In genomic region chrX:39174761-39175417, GRCh38 we compare ENCODE assay signal across 10 cellular contexts.
DNase-seq lines count a peak whose midpoint lies in the region; ATAC-seq and TF ChIP-seq lines count a peak whose summit lies in the region.
"Had no signal": no experiment of that assay in that cellular context is flagged by ENCODE, and none has a peak within 500 bp of the region (broad histone marks: within the 10 kb centered on the region; RNA-seq: fewer than 3 reads in every experiment).

No MANE protein-coding gene starts in this region.

- H3K27me3 ChIP-seq in CD8-positive, alpha-beta memory T cell (ENCODE audit: insufficient read depth, low read length, poor library complexity, severe bottlenecking), result no peaks in the 10 kb centered on the region
- H3K27me3 ChIP-seq in naive thymus-derived CD4-positive, alpha-beta T cell (ENCODE audit: control insufficient read depth in 2 of 2, insufficient read depth in 2 of 2, low read length in 2 of 2), result no peaks in the 10 kb centered on the region

- H3K4me1 ChIP-seq in CD8-positive, alpha-beta memory T cell (ENCODE audit: insufficient read depth, low read length), result peaks cover 18% of the 10 kb centered on the region
- peaks cover 0 to 16% of the 10 kb centered on the region in 2 donors for H3K4me1 ChIP-seq in naive thymus-derived CD4-positive, alpha-beta T cell (ENCODE audit: control insufficient read depth in 2 of 2, insufficient read depth in 2 of 2, low read length in 2 of 2)

- peak overlapping the region; percentile 44 to 92 (median 82) for H3K27ac Mint-ChIP-seq in CD8-positive, alpha-beta memory T cell
- peak overlapping the region; percentile 90 for H3K27ac Mint-ChIP-seq in activated T-helper 2 cell treated with anti-CD3 and anti-CD28 coated beads, Interferon-gamma antibody, Interleukin-2, Interleukin-4, amounts not matched to agents 10 μg/mL and 5 μg/mL and 100 μg/mL, durations not matched to agents 14 hours and 24 hours and 36 hours
- peak overlapping the region; percentile 82 to 94 (median 91) for H3K27ac Mint-ChIP-seq in naive thymus-derived CD4-positive, alpha-beta T cell
- H3K27ac Mint-ChIP-seq in type B pancreatic cell (no peak overlapping the region), chondrocyte (ENCODE audit: unreplicated experiment) (no peak overlapping the region)

- intact Hi-C loops in activated T-helper 2 cell treated with anti-CD3 and anti-CD28 coated beads, Interferon-gamma antibody, Interleukin-2, Interleukin-4, amounts not matched to agents 10 μg/mL and 5 μg/mL and 100 μg/mL, durations not matched to agents 14 hours and 24 hours and 36 hours (cut with micrococcal nuclease), result loop anchor here (1.0 to 2.0 kb wide), 3 partner anchors 12 to 26 kb away; no protein-coding TSS in a partner anchor
- intact Hi-C loops in naive thymus-derived CD4-positive, alpha-beta T cell (cut with micrococcal nuclease), result loop anchor here in 1 of 2 donors (2.0 kb wide), 1 partner anchor 22 kb away; no protein-coding TSS in a partner anchor

- H3K4me1 Mint-ChIP-seq in CD8-positive, alpha-beta memory T cell, result peaks cover 8 to 22% (median 8%) of the 10 kb centered on the region in 3 donors
- peaks cover 46% of the 10 kb centered on the region for H3K4me1 Mint-ChIP-seq in activated T-helper 2 cell treated with anti-CD3 and anti-CD28 coated beads, Interferon-gamma antibody, Interleukin-2, Interleukin-4, amounts not matched to agents 10 μg/mL and 5 μg/mL and 100 μg/mL, durations not matched to agents 14 hours and 24 hours and 36 hours (ENCODE audit: low read depth)
- H3K4me1 Mint-ChIP-seq in naive thymus-derived CD4-positive, alpha-beta T cell, result peaks cover 0 to 34% (median 23%) of the 10 kb centered on the region in 7 donors
- H3K4me1 Mint-ChIP-seq in type B pancreatic cell (ENCODE audit: unreplicated experiment) (peaks cover 4% of the 10 kb centered on the region), chondrocyte (ENCODE audit: low read depth) (no peaks in the 10 kb centered on the region)

- peak overlapping the region; percentile 32 for H3K4me3 ChIP-seq in CD8-positive, alpha-beta memory T cell (ENCODE audit: low read length)
- peak overlapping the region; percentile 26 for H3K4me3 ChIP-seq in naive thymus-derived CD4-positive, alpha-beta T cell (ENCODE audit: low read length)
- H3K4me3 ChIP-seq: lung had no signal

- H3K36me3 Mint-ChIP-seq in CD8-positive, alpha-beta memory T cell, result no peaks in the 10 kb centered on the region
- H3K36me3 Mint-ChIP-seq in activated T-helper 2 cell treated with anti-CD3 and anti-CD28 coated beads, Interferon-gamma antibody, Interleukin-2, Interleukin-4, amounts not matched to agents 10 μg/mL and 5 μg/mL and 100 μg/mL, durations not matched to agents 14 hours and 24 hours and 36 hours (ENCODE audit: low read depth), result peaks cover 3% of the 10 kb centered on the region
- H3K36me3 Mint-ChIP-seq in naive thymus-derived CD4-positive, alpha-beta T cell, result peaks cover 0 to 2% (median 0%) of the 10 kb centered on the region in 5 donors
- H3K36me3 Mint-ChIP-seq in type B pancreatic cell, result no peaks in the 10 kb centered on the region
- no peaks in the 10 kb centered on the region for H3K36me3 Mint-ChIP-seq in chondrocyte (ENCODE audit: low read depth)

- H3K9me3 Mint-ChIP-seq in CD8-positive, alpha-beta memory T cell, result peaks cover 0 to 2% (median 0%) of the 10 kb centered on the region in 5 donors
- H3K9me3 Mint-ChIP-seq in activated T-helper 2 cell treated with anti-CD3 and anti-CD28 coated beads, Interferon-gamma antibody, Interleukin-2, Interleukin-4, amounts not matched to agents 10 μg/mL and 5 μg/mL and 100 μg/mL, durations not matched to agents 14 hours and 24 hours and 36 hours, result peaks cover 3% of the 10 kb centered on the region
- H3K9me3 Mint-ChIP-seq in naive thymus-derived CD4-positive, alpha-beta T cell, result no peaks in the 10 kb centered on the region
- H3K9me3 Mint-ChIP-seq in type B pancreatic cell, result peaks cover 5% of the 10 kb centered on the region
- H3K9me3 Mint-ChIP-seq in chondrocyte (ENCODE audit: low read depth), result no peaks in the 10 kb centered on the region

- CTCF ChIA-PET in CD8-positive, alpha-beta memory T cell (lab: Charles Lee), result no interaction called here
- CTCF ChIA-PET in naive thymus-derived CD4-positive, alpha-beta T cell (lab: Charles Lee), result no interaction called here

- POLR2A ChIA-PET in CD8-positive, alpha-beta memory T cell (lab: Charles Lee), result no interaction called here
- POLR2A ChIA-PET in naive thymus-derived CD4-positive, alpha-beta T cell (lab: Charles Lee), result no interaction called here

- H3K27ac ChIP-seq in CD8-positive, alpha-beta memory T cell (ENCODE audit: low read depth, low read length), result no peak overlapping the region
- H3K27ac ChIP-seq in naive thymus-derived CD4-positive, alpha-beta T cell (ENCODE audit: low read depth, low read length), result peak overlapping the region; percentile 67
- H3K27ac ChIP-seq: RWPE1 had no signal

- H3K27me3 Mint-ChIP-seq in CD8-positive, alpha-beta memory T cell, result peaks cover 0 to 9% of the 10 kb centered on the region in 2 donors
- H3K27me3 Mint-ChIP-seq in activated T-helper 2 cell treated with anti-CD3 and anti-CD28 coated beads, Interferon-gamma antibody, Interleukin-2, Interleukin-4, amounts not matched to agents 10 μg/mL and 5 μg/mL and 100 μg/mL, durations not matched to agents 14 hours and 24 hours and 36 hours (ENCODE audit: low read depth), result no peaks in the 10 kb centered on the region
- no peaks in the 10 kb centered on the region for H3K27me3 Mint-ChIP-seq in naive thymus-derived CD4-positive, alpha-beta T cell
- no peaks in the 10 kb centered on the region for H3K27me3 Mint-ChIP-seq in type B pancreatic cell
- peaks cover 11% of the 10 kb centered on the region for H3K27me3 Mint-ChIP-seq in chondrocyte (ENCODE audit: low read depth)

- peak; percentile 89 for ATAC-seq in naive thymus-derived CD4-positive, alpha-beta T cell
- ATAC-seq in GM21390 (IDR thresholded peaks at IDR 0.05; ENCODE audit: unreplicated experiment), result no peak
- ATAC-seq in HG03378 (IDR thresholded peaks at IDR 0.05; ENCODE audit: unreplicated experiment), result no peak

- DNase-seq in CD8-positive, alpha-beta memory T cell, result peak in 4 of 5 donors; percentile 8 to 59 (median 48)
- DNase-seq in NCI-H2107 treated with DMSO at 0.1 percent for 48 hours (lab: John Stamatoyannopoulos, UW; ENCODE audit: unreplicated experiment) (peak; percentile 54), type B pancreatic cell (ENCODE audit: extremely low spot score, unreplicated experiment) (no peak), chondrocyte (ENCODE audit: low spot score) (no peak)
- no peak for DNase-seq in activated T-helper 2 cell treated with anti-CD3 and anti-CD28 coated beads, Interferon-gamma antibody, Interleukin-2, Interleukin-4, amounts not matched to agents 10 μg/mL and 5 μg/mL and 100 μg/mL, durations not matched to agents 14 hours and 24 hours and 36 hours (ENCODE audit: low spot score)
- DNase-seq in naive thymus-derived CD4-positive, alpha-beta T cell, result peak; percentile 9 to 63 (median 46)

- no peak for TF ChIP-seq CTCF in type B pancreatic cell (conservative IDR thresholded peaks at IDR 0.05)
- TF ChIP-seq CTCF in chondrocyte (IDR thresholded peaks at IDR 0.05), result no peak

- H3K9me3 ChIP-seq in CD8-positive, alpha-beta memory T cell (ENCODE audit: low read length), result no peaks in the 10 kb centered on the region
- no peaks in the 10 kb centered on the region for H3K9me3 ChIP-seq in naive thymus-derived CD4-positive, alpha-beta T cell (ENCODE audit: control insufficient read depth in 2 of 3, low read length in 3 of 3)

- no peaks in the 10 kb centered on the region for H3K36me3 ChIP-seq in CD8-positive, alpha-beta memory T cell (ENCODE audit: insufficient read depth, low read length)
- H3K36me3 ChIP-seq in naive thymus-derived CD4-positive, alpha-beta T cell (ENCODE audit: control insufficient read depth in 2 of 3, insufficient read depth in 3 of 3, low read length in 3 of 3), result no peaks in the 10 kb centered on the region

- H3K4me3 Mint-ChIP-seq in CD8-positive, alpha-beta memory T cell, result peak overlapping the region; percentile 60 to 84 (median 70)
- peak overlapping the region; percentile 44 for H3K4me3 Mint-ChIP-seq in activated T-helper 2 cell treated with anti-CD3 and anti-CD28 coated beads, Interferon-gamma antibody, Interleukin-2, Interleukin-4, amounts not matched to agents 10 μg/mL and 5 μg/mL and 100 μg/mL, durations not matched to agents 14 hours and 24 hours and 36 hours (ENCODE audit: low read depth)
- peak overlapping the region; percentile 58 to 79 (median 73) for H3K4me3 Mint-ChIP-seq in naive thymus-derived CD4-positive, alpha-beta T cell
- H3K4me3 Mint-ChIP-seq in type B pancreatic cell (no peak overlapping the region), chondrocyte (ENCODE audit: unreplicated experiment) (no peak overlapping the region)

Comparison
In these comparisons a context has a peak if more than half of its experiments do, and no peak if none do; other contexts are left out.
1. DNase-seq: peak in CD8-positive, alpha-beta memory T cell (4 of 5), NCI-H2107 treated with DMSO at 0.1 percent for 48 hours (single experiment) and naive thymus-derived CD4-positive, alpha-beta T cell (9 of 9); none in activated T-helper 2 cell treated with anti-CD3 and anti-CD28 coated beads, Interferon-gamma antibody, Interleukin-2, Interleukin-4, amounts not matched to agents 10 μg/mL and 5 μg/mL and 100 μg/mL, durations not matched to agents 14 hours and 24 hours and 36 hours (single experiment), type B pancreatic cell (single experiment) and chondrocyte (single experiment).
2. H3K27ac Mint-ChIP-seq: peak in CD8-positive, alpha-beta memory T cell (8 of 8), activated T-helper 2 cell treated with anti-CD3 and anti-CD28 coated beads, Interferon-gamma antibody, Interleukin-2, Interleukin-4, amounts not matched to agents 10 μg/mL and 5 μg/mL and 100 μg/mL, durations not matched to agents 14 hours and 24 hours and 36 hours (single experiment) and naive thymus-derived CD4-positive, alpha-beta T cell (9 of 9); none in type B pancreatic cell (single experiment) and chondrocyte (single experiment).
3. H3K4me3 Mint-ChIP-seq: peak in CD8-positive, alpha-beta memory T cell (7 of 7), activated T-helper 2 cell treated with anti-CD3 and anti-CD28 coated beads, Interferon-gamma antibody, Interleukin-2, Interleukin-4, amounts not matched to agents 10 μg/mL and 5 μg/mL and 100 μg/mL, durations not matched to agents 14 hours and 24 hours and 36 hours (single experiment) and naive thymus-derived CD4-positive, alpha-beta T cell (10 of 10); none in type B pancreatic cell (single experiment) and chondrocyte (single experiment).